ENCODE assay signal across 8 cellular contexts in genomic region chr1:219660666-219661463, GRCh38. TPM values are rescaled to one million over a fixed set of nuclear protein-coding genes. Genes with fewer than 3 reads are reported as not detected.
DNase-seq lines count a peak whose midpoint lies in the region; ATAC-seq and TF ChIP-seq lines count a peak whose summit lies in the region.

No MANE protein-coding gene starts in this region.

- TF ChIP-seq CTCF in 22Rv1 (IDR thresholded peaks at IDR 0.05) (peak; percentile 99), GM13976 (IDR thresholded peaks at IDR 0.05; ENCODE audit: borderline replicate concordance, control extremely low read depth, extremely low read depth, insufficient read depth, missing control alignments) (peak; percentile 74)

- DNase-seq in GM13976 (ENCODE audit: low spot score) = peak; percentile 44
- DNase-seq in NCI-H2171 treated with DMSO at 0.1 percent for 48 hours (lab: John Stamatoyannopoulos, UW) = peak; percentile 88
- DNase-seq in amniotic epithelial cell (ENCODE audit: low read depth) = peak; percentile 86
- DNase-seq in left cardiac atrium = peak; percentile 92
- peak; percentile 96 for DNase-seq in posterior vena cava (ENCODE audit: low spot score)
- no peak for DNase-seq in DMS153 treated with DMSO at 0.1 percent for 48 hours (lab: John Stamatoyannopoulos, UW; ENCODE audit: unreplicated experiment)

- peak; percentile 57 for ATAC-seq in HG02884 (IDR thresholded peaks at IDR 0.05; ENCODE audit: unreplicated experiment)
- ATAC-seq in left cardiac atrium = peak; percentile 92 to 95

- intact Hi-C loops in left cardiac atrium (cut with DNase I) = loop anchor here in 1 of 2 donors (5.0 to 10.0 kb wide), 3 partner anchors 151 to 1326 kb away; no protein-coding TSS in a partner anchor
- intact Hi-C loops in posterior vena cava (cut with DNase I) = loop anchor here (10.0 kb wide), 2 partner anchors 154 to 1336 kb away; no protein-coding TSS in a partner anchor

- in situ Hi-C loops in GM13976 (cut with MboI; ENCODE audit: low sequenced_read_pairs, unreplicated experiment) = loop anchor here (10.0 to 25.0 kb wide), 2 partner anchors 144 to 1324 kb away; partner anchors contain the start of gene TGFB2

- no peak overlapping the region for H3K27ac ChIP-seq in 22Rv1

RNA-seq across cellular contexts. Expression of gene ZC3H11B, which starts 48.0 kb away (rescaled TPM):
- under 1 TPM in 1 of 2 donors, not detected in 1; 0.18 TPM for total RNA-seq in left cardiac atrium
- total RNA-seq in posterior vena cava = not detected
